ENCODE assay signal across 8 cellular contexts in genomic region chr14:59187802-59188460, GRCh38. TPM values are rescaled to one million over a fixed set of nuclear protein-coding genes. Genes with fewer than 3 reads are reported as not detected.
A peak's percentile ranks its signal among the peaks of the same experiment; 100 is the strongest.
DNase-seq lines count a peak whose midpoint lies in the region; ATAC-seq and TF ChIP-seq lines count a peak whose summit lies in the region.

No MANE protein-coding gene starts in this region.

- peak; percentile 17 to 52 (median 26) for DNase-seq in CD4-positive, alpha-beta T cell
- DNase-seq in RPMI8226 = peak; percentile 16
- peak in 26 of 51 donors; percentile 6 to 68 (median 35) for DNase-seq in hypothalamus (lab: John Stamatoyannopoulos, UW)
- no peak for DNase-seq in HCEC 1CT

- POLR2A ChIA-PET in CD4-positive, alpha-beta T cell (lab: Charles Lee) = interaction anchor here (0.6 to 2.5 kb wide), 14 partner anchors 9 to 1797 kb away, joined by 3 to 16 read pairs (median 4); partner anchors contain the start of genes ARID4A, CCDC175, JKAMP and KIAA0586

- H3K36me3 Mint-ChIP-seq in CD4-positive, alpha-beta T cell (ENCODE audit: low read depth) = peaks cover 11% of the 10 kb centered on the region
- H3K36me3 Mint-ChIP-seq in activated naive CD8-positive, alpha-beta T cell = no peaks in the 10 kb centered on the region

- peak overlapping the region; percentile 71 to 88 (median 88) for H3K9ac ChIP-seq in skeletal muscle tissue (ENCODE audit: low read depth in 1 of 3, low read length in 3 of 3)

- intact Hi-C loops in CD4-positive, alpha-beta T cell (cut with DNase I, micrococcal nuclease) = loop anchor here (5.0 to 10.0 kb wide), 9 partner anchors 279 to 1137 kb away; partner anchors contain the start of genes JKAMP (in 2 of the 2), KIAA0586 (in 2 of the 2), L3HYPDH (in 2 of the 2) and PCNX4 (in 2 of the 2)

- H3K4me1 Mint-ChIP-seq in CD4-positive, alpha-beta T cell (ENCODE audit: low read depth) = peaks cover 23% of the 10 kb centered on the region
- peaks cover 16% of the 10 kb centered on the region for H3K4me1 Mint-ChIP-seq in activated naive CD8-positive, alpha-beta T cell (ENCODE audit: low read depth)

- H3K27ac ChIP-seq in CD4-positive, alpha-beta T cell (ENCODE audit: low read depth, low read length) = peak overlapping the region; percentile 75
- peak overlapping the region; percentile 92 for H3K27ac ChIP-seq in skeletal muscle tissue (ENCODE audit: low read depth, low read length)

- peaks cover 15 to 22% (median 20%) of the 10 kb centered on the region in 3 donors for H3K4me1 ChIP-seq in skeletal muscle tissue (ENCODE audit: control insufficient read depth in 3 of 3, insufficient read depth in 3 of 3, low read length in 3 of 3)

- peak; percentile 15 for ATAC-seq in CD4-positive, alpha-beta T cell (ENCODE audit: poor library complexity)
- ATAC-seq in GM19467 (IDR thresholded peaks at IDR 0.05; ENCODE audit: unreplicated experiment) (peak; percentile 3), HG03571 (IDR thresholded peaks at IDR 0.05; ENCODE audit: unreplicated experiment) (peak; percentile 10)

- peak overlapping the region; percentile 66 to 89 (median 87) for H3K4me3 ChIP-seq in skeletal muscle tissue (ENCODE audit: low read length in 3 of 3)

- peaks cover 11% of the 10 kb centered on the region for H3K27me3 ChIP-seq in CD4-positive, alpha-beta T cell (ENCODE audit: control insufficient read depth, insufficient read depth, low read length)
- H3K27me3 ChIP-seq in skeletal muscle tissue (ENCODE audit: control insufficient read depth in 3 of 3, insufficient read depth in 3 of 3, low read length in 3 of 3) = no peaks in the 10 kb centered on the region

- no peaks in the 10 kb centered on the region for H3K9me3 Mint-ChIP-seq in CD4-positive, alpha-beta T cell
- no peaks in the 10 kb centered on the region for H3K9me3 Mint-ChIP-seq in activated naive CD8-positive, alpha-beta T cell (ENCODE audit: low read depth)

- no peaks in the 10 kb centered on the region for H3K36me3 ChIP-seq in skeletal muscle tissue (ENCODE audit: control insufficient read depth in 3 of 3, insufficient read depth in 3 of 3, low read length in 3 of 3)

- CTCF ChIA-PET in CD4-positive, alpha-beta T cell (lab: Charles Lee) = interaction anchor here (2.1 kb wide), 1 partner anchor 296 kb away, joined by 7 read pairs; the partner anchor contains the start of genes JKAMP and L3HYPDH

- peaks cover 5% of the 10 kb centered on the region for H3K27me3 Mint-ChIP-seq in CD4-positive, alpha-beta T cell
- peaks cover 4% of the 10 kb centered on the region for H3K27me3 Mint-ChIP-seq in activated naive CD8-positive, alpha-beta T cell

- TF ChIP-seq CTCF in CD4-positive, alpha-beta T cell (IDR thresholded peaks at IDR 0.05) = no peak

- H3K9me3 ChIP-seq in CD4-positive, alpha-beta T cell (ENCODE audit: control insufficient read depth, low read length) = no peaks in the 10 kb centered on the region
- H3K9me3 ChIP-seq in skeletal muscle tissue (ENCODE audit: control insufficient read depth in 3 of 3, low read length in 3 of 3) = no peaks in the 10 kb centered on the region

- H3K27ac Mint-ChIP-seq in CD4-positive, alpha-beta T cell = peak overlapping the region; percentile 94
- H3K27ac Mint-ChIP-seq in activated naive CD8-positive, alpha-beta T cell = peak overlapping the region; percentile 82

- H3K4me3 Mint-ChIP-seq in CD4-positive, alpha-beta T cell = peak overlapping the region; percentile 99
- H3K4me3 Mint-ChIP-seq in activated naive CD8-positive, alpha-beta T cell = peak overlapping the region; percentile 96

RNA-seq across cellular contexts. Expression of gene DAAM1, which starts 0.5 kb away (rescaled TPM):
- total RNA-seq in CD4-positive, alpha-beta T cell = 1 to 10 TPM; 7.4 to 8.8 TPM
- total RNA-seq in skeletal muscle tissue = 36.5 TPM
